ENCODE assay signal across 1 cellular context in the genomic region with DNA sequence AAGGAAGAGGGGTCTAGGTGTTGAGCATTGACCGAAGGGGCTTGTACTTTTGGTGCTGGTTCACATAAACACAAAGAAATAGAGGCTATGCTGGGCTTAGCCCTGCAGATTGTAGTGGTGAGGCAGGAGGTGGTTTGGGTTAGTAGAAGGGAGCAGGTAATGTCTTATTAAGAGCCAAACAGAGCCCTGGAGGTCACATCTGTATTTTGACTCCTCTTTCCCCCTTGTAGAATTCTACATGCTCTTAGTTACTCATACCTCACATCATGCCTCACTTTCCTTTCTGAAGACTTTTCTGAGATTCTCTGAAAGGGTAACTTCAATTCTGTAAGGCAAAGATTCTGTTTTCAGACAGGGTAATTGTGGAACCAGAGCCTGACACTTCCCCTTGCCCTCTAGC.
TF ChIP-seq lines count a peak whose summit lies in the region.

No MANE protein-coding gene starts in this region.

TF ChIP-seq in GM23338, 12 proteins besides CTCF, POLR2A, EP300 and RAD21 (continued from another document):
- TF ChIP-seq, protein P1, sequence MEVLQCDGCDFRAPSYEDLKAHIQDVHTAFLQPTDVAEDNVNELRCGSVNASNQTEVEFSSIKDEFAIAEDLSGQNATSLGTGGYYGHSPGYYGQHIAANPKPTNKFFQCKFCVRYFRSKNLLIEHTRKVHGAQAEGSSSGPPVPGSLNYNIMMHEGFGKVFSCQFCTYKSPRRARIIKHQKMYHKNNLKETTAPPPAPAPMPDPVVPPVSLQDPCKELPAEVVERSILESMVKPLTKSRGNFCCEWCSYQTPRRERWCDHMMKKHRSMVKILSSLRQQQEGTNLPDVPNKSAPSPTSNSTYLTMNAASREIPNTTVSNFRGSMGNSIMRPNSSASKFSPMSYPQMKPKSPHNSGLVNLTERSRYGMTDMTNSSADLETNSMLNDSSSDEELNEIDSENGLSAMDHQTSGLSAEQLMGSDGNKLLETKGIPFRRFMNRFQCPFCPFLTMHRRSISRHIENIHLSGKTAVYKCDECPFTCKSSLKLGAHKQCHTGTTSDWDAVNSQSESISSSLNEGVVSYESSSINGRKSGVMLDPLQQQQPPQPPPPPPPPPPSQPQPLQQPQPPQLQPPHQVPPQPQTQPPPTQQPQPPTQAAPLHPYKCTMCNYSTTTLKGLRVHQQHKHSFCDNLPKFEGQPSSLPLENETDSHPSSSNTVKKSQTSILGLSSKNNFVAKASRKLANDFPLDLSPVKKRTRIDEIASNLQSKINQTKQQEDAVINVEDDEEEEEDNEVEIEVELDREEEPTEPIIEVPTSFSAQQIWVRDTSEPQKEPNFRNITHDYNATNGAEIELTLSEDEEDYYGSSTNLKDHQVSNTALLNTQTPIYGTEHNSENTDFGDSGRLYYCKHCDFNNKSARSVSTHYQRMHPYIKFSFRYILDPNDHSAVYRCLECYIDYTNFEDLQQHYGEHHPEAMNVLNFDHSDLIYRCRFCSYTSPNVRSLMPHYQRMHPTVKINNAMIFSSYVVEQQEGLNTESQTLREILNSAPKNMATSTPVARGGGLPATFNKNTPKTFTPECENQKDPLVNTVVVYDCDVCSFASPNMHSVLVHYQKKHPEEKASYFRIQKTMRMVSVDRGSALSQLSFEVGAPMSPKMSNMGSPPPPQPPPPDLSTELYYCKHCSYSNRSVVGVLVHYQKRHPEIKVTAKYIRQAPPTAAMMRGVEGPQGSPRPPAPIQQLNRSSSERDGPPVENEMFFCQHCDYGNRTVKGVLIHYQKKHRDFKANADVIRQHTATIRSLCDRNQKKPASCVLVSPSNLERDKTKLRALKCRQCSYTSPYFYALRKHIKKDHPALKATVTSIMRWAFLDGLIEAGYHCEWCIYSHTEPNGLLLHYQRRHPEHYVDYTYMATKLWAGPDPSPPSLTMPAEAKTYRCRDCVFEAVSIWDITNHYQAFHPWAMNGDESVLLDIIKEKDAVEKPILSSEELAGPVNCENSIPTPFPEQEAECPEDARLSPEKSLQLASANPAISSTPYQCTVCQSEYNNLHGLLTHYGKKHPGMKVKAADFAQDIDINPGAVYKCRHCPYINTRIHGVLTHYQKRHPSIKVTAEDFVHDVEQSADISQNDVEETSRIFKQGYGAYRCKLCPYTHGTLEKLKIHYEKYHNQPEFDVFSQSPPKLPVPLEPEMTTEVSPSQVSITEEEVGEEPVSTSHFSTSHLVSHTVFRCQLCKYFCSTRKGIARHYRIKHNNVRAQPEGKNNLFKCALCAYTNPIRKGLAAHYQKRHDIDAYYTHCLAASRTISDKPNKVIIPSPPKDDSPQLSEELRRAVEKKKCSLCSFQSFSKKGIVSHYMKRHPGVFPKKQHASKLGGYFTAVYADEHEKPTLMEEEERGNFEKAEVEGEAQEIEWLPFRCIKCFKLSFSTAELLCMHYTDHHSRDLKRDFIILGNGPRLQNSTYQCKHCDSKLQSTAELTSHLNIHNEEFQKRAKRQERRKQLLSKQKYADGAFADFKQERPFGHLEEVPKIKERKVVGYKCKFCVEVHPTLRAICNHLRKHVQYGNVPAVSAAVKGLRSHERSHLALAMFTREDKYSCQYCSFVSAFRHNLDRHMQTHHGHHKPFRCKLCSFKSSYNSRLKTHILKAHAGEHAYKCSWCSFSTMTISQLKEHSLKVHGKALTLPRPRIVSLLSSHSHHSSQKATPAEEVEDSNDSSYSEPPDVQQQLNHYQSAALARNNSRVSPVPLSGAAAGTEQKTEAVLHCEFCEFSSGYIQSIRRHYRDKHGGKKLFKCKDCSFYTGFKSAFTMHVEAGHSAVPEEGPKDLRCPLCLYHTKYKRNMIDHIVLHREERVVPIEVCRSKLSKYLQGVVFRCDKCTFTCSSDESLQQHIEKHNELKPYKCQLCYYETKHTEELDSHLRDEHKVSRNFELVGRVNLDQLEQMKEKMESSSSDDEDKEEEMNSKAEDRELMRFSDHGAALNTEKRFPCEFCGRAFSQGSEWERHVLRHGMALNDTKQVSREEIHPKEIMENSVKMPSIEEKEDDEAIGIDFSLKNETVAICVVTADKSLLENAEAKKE (CRISPR knock-in tag; IDR thresholded peaks at IDR 0.05), result no peak
- TF ChIP-seq NANOG (IDR thresholded peaks at IDR 0.05; ENCODE audit: borderline replicate concordance) (no peak), POLR2AphosphoS5 (IDR thresholded peaks at IDR 0.05; ENCODE audit: low read depth) (no peak), STAT1 (IDR thresholded peaks at IDR 0.05; ENCODE audit: unreplicated experiment) (no peak), JUNB (IDR thresholded peaks at IDR 0.05; ENCODE audit: unreplicated experiment) (no peak), ETS1 (IDR thresholded peaks at IDR 0.05) (no peak), EZH2phosphoT487 (IDR thresholded peaks at IDR 0.05; ENCODE audit: unreplicated experiment) (no peak), CREB1 (CRISPR knock-in tag; IDR thresholded peaks at IDR 0.05; ENCODE audit: low read depth) (no peak), ZNF331 (CRISPR knock-in tag; IDR thresholded peaks at IDR 0.05; ENCODE audit: low read depth) (no peak), ZNF114 (CRISPR knock-in tag; IDR thresholded peaks at IDR 0.05) (no peak)
- TF ChIP-seq, protein P2, sequence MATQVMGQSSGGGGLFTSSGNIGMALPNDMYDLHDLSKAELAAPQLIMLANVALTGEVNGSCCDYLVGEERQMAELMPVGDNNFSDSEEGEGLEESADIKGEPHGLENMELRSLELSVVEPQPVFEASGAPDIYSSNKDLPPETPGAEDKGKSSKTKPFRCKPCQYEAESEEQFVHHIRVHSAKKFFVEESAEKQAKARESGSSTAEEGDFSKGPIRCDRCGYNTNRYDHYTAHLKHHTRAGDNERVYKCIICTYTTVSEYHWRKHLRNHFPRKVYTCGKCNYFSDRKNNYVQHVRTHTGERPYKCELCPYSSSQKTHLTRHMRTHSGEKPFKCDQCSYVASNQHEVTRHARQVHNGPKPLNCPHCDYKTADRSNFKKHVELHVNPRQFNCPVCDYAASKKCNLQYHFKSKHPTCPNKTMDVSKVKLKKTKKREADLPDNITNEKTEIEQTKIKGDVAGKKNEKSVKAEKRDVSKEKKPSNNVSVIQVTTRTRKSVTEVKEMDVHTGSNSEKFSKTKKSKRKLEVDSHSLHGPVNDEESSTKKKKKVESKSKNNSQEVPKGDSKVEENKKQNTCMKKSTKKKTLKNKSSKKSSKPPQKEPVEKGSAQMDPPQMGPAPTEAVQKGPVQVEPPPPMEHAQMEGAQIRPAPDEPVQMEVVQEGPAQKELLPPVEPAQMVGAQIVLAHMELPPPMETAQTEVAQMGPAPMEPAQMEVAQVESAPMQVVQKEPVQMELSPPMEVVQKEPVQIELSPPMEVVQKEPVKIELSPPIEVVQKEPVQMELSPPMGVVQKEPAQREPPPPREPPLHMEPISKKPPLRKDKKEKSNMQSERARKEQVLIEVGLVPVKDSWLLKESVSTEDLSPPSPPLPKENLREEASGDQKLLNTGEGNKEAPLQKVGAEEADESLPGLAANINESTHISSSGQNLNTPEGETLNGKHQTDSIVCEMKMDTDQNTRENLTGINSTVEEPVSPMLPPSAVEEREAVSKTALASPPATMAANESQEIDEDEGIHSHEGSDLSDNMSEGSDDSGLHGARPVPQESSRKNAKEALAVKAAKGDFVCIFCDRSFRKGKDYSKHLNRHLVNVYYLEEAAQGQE (IDR thresholded peaks at IDR 0.05; ENCODE audit: unreplicated experiment), result no peak
